In the genomic region with DNA sequence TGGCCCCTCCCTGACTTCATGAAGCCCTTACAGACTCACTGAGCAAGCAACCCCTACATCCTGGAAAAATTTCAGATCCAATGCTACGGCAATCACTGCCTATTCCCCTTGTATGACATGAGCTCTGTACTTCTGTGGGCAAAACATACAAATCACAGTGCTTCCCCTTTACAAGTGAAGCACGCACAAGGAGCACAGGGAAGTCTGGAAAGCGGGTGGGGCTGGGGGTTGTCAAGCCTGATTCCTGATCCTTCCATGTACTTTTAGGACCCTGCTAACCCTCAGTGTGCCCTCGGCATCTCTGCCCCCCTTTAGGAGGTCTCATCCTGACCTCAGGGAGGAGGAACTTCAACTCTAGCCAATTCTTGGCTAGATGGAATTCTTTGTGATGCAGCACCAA, we compare ENCODE assay signal across 1 cellular context.
TF ChIP-seq lines count a peak whose summit lies in the region.

No MANE protein-coding gene starts in this region.

TF ChIP-seq in GM23338, 12 proteins besides CTCF, POLR2A, EP300 and RAD21 (continued from another document):
- TF ChIP-seq, protein P1, sequence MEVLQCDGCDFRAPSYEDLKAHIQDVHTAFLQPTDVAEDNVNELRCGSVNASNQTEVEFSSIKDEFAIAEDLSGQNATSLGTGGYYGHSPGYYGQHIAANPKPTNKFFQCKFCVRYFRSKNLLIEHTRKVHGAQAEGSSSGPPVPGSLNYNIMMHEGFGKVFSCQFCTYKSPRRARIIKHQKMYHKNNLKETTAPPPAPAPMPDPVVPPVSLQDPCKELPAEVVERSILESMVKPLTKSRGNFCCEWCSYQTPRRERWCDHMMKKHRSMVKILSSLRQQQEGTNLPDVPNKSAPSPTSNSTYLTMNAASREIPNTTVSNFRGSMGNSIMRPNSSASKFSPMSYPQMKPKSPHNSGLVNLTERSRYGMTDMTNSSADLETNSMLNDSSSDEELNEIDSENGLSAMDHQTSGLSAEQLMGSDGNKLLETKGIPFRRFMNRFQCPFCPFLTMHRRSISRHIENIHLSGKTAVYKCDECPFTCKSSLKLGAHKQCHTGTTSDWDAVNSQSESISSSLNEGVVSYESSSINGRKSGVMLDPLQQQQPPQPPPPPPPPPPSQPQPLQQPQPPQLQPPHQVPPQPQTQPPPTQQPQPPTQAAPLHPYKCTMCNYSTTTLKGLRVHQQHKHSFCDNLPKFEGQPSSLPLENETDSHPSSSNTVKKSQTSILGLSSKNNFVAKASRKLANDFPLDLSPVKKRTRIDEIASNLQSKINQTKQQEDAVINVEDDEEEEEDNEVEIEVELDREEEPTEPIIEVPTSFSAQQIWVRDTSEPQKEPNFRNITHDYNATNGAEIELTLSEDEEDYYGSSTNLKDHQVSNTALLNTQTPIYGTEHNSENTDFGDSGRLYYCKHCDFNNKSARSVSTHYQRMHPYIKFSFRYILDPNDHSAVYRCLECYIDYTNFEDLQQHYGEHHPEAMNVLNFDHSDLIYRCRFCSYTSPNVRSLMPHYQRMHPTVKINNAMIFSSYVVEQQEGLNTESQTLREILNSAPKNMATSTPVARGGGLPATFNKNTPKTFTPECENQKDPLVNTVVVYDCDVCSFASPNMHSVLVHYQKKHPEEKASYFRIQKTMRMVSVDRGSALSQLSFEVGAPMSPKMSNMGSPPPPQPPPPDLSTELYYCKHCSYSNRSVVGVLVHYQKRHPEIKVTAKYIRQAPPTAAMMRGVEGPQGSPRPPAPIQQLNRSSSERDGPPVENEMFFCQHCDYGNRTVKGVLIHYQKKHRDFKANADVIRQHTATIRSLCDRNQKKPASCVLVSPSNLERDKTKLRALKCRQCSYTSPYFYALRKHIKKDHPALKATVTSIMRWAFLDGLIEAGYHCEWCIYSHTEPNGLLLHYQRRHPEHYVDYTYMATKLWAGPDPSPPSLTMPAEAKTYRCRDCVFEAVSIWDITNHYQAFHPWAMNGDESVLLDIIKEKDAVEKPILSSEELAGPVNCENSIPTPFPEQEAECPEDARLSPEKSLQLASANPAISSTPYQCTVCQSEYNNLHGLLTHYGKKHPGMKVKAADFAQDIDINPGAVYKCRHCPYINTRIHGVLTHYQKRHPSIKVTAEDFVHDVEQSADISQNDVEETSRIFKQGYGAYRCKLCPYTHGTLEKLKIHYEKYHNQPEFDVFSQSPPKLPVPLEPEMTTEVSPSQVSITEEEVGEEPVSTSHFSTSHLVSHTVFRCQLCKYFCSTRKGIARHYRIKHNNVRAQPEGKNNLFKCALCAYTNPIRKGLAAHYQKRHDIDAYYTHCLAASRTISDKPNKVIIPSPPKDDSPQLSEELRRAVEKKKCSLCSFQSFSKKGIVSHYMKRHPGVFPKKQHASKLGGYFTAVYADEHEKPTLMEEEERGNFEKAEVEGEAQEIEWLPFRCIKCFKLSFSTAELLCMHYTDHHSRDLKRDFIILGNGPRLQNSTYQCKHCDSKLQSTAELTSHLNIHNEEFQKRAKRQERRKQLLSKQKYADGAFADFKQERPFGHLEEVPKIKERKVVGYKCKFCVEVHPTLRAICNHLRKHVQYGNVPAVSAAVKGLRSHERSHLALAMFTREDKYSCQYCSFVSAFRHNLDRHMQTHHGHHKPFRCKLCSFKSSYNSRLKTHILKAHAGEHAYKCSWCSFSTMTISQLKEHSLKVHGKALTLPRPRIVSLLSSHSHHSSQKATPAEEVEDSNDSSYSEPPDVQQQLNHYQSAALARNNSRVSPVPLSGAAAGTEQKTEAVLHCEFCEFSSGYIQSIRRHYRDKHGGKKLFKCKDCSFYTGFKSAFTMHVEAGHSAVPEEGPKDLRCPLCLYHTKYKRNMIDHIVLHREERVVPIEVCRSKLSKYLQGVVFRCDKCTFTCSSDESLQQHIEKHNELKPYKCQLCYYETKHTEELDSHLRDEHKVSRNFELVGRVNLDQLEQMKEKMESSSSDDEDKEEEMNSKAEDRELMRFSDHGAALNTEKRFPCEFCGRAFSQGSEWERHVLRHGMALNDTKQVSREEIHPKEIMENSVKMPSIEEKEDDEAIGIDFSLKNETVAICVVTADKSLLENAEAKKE (CRISPR knock-in tag; IDR thresholded peaks at IDR 0.05): no peak
- TF ChIP-seq ZNF114 (CRISPR knock-in tag; IDR thresholded peaks at IDR 0.05) (no peak), NANOG (IDR thresholded peaks at IDR 0.05; ENCODE audit: borderline replicate concordance) (no peak), REST (IDR thresholded peaks at IDR 0.05; ENCODE audit: unreplicated experiment) (no peak), STAT1 (IDR thresholded peaks at IDR 0.05; ENCODE audit: unreplicated experiment) (no peak), ZNF331 (CRISPR knock-in tag; IDR thresholded peaks at IDR 0.05; ENCODE audit: low read depth) (no peak), POLR2AphosphoS5 (IDR thresholded peaks at IDR 0.05; ENCODE audit: low read depth) (no peak)
